8 cellular contexts compared by ENCODE assay signal in the genomic region with DNA sequence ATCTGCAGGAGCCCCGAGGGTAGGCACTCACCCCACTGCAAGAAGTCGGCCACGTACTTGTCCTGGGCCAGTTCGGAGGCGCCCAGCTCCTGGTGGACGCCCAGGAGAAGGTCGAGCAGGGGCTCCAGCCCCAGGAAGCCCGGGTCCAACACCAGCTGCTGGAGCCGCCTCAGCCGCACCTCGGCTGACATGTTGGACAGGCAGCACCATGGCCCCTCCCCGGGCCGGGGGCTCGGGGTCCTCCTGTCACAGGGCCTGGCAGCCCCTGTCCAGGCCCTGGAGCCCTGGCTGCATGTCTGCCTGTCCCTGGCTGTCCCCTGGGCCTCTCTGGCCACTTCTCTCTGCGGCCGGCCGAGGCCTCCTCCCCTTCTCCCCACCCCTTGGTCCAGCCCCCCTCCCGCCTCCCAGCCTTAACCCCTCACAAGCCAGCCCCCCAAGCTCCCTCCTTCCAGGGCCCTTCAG. TPM values are rescaled to one million over a fixed set of nuclear protein-coding genes. Genes with fewer than 3 reads are reported as not detected.
DNase-seq lines count a peak whose midpoint lies in the region; ATAC-seq and TF ChIP-seq lines count a peak whose summit lies in the region.

A gene with protein sequence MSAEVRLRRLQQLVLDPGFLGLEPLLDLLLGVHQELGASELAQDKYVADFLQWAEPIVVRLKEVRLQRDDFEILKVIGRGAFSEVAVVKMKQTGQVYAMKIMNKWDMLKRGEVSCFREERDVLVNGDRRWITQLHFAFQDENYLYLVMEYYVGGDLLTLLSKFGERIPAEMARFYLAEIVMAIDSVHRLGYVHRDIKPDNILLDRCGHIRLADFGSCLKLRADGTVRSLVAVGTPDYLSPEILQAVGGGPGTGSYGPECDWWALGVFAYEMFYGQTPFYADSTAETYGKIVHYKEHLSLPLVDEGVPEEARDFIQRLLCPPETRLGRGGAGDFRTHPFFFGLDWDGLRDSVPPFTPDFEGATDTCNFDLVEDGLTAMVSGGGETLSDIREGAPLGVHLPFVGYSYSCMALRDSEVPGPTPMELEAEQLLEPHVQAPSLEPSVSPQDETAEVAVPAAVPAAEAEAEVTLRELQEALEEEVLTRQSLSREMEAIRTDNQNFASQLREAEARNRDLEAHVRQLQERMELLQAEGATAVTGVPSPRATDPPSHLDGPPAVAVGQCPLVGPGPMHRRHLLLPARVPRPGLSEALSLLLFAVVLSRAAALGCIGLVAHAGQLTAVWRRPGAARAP (minus strand): TSS at position 329 of the 462 bp plus-strand sequence. CDS start 138 bp downstream, at position 191.

- peaks cover 14% of the 10 kb centered on the region for H3F3A ChIP-seq in SK-N-SH (replicated peaks; ENCODE audit: insufficient read depth)

- peaks cover 53% of the 10 kb centered on the region for H3K79me2 ChIP-seq in SK-N-SH (ENCODE audit: insufficient read depth)
- peaks cover 2% of the 10 kb centered on the region for H3K79me2 ChIP-seq in parathyroid adenoma

- in situ Hi-C loops in GM13977 (cut with MboI; ENCODE audit: low pct_unique_long_range_greater_than_20kb, low sequenced_read_pairs, unreplicated experiment): no loop called here

- H3K27ac ChIP-seq in CD8-positive, alpha-beta memory T cell (ENCODE audit: low read depth, low read length): no peak within 1 kb of the TSS
- H3K27ac ChIP-seq in SK-N-SH (ENCODE audit: low read depth in 2 of 2, low read length in 1 of 2): peak within 1 kb of the TSS; percentile 86 to 99
- H3K27ac ChIP-seq in parathyroid adenoma: peak within 1 kb of the TSS; percentile 39

- POLR2A ChIA-PET in CD8-positive, alpha-beta memory T cell (lab: Charles Lee): interaction anchor here (0.6 to 1.2 kb wide), 4 partner anchors 12 to 603 kb away, joined by 3 to 4 read pairs (median 4); a partner anchor contains a TSS
- POLR2A ChIA-PET in SK-N-SH (lab: Yijun Ruan, JAX): interaction anchor here (0.6 to 2.7 kb wide), 4 partner anchors 12 to 65 kb away, joined by 3 to 7 read pairs (median 4); no protein-coding TSS in a partner anchor

- peaks cover 5% of the 10 kb centered on the region for H3K27me3 ChIP-seq in CD8-positive, alpha-beta memory T cell (ENCODE audit: insufficient read depth, low read length, poor library complexity, severe bottlenecking)
- no peaks in the 10 kb centered on the region for H3K27me3 ChIP-seq in SK-N-SH (ENCODE audit: insufficient read depth)
- H3K27me3 ChIP-seq in parathyroid adenoma (ENCODE audit: control insufficient read depth, insufficient read depth, low read length): no peaks in the 10 kb centered on the region

- 0 out of 2 replicates have a peak, but pooled peaks cover 8% of the 10 kb centered on the region for H4K20me1 ChIP-seq in SK-N-SH (ENCODE audit: insufficient read depth)

- 29% methylated on average over 7 of the region's 18 CpGs for WGBS in SK-N-SH (ENCODE audit: low lambda C conversion rate)

- no peak for TF ChIP-seq RAD21 in SK-N-SH (IDR thresholded peaks at IDR 0.05; ENCODE audit: low read length)

- H3K9ac ChIP-seq in SK-N-SH (peak within 1 kb of the TSS; percentile 72), parathyroid adenoma (no peak within 1 kb of the TSS)

- TF ChIP-seq EP300 in SK-N-SH (IDR thresholded peaks at IDR 0.05; ENCODE audit: borderline replicate concordance in 1 of 2, low read depth in 1 of 2, low read length in 1 of 2): no peak

- no peaks in the 10 kb centered on the region for H3K9me2 ChIP-seq in SK-N-SH

- no peaks in the 10 kb centered on the region for H3K9me3 Mint-ChIP-seq in CD8-positive, alpha-beta memory T cell

- H3K4me3 ChIP-seq in CD8-positive, alpha-beta memory T cell (ENCODE audit: low read length): no peak within 1 kb of the TSS
- H3K4me3 ChIP-seq in SK-N-SH (ENCODE audit: low read depth in 2 of 2, low read length in 1 of 2) (peak within 1 kb of the TSS; percentile 47 to 54), fibroblast of villous mesenchyme (ENCODE audit: low read depth, low read length) (peak within 1 kb of the TSS; percentile 71), parathyroid adenoma (ENCODE audit: low read depth, low read length) (no peak within 1 kb of the TSS)

- H3K4me3 Mint-ChIP-seq in CD8-positive, alpha-beta memory T cell: no peak within 1 kb of the TSS

- H3K36me3 Mint-ChIP-seq in CD8-positive, alpha-beta memory T cell: peaks cover 0 to 34% (median 8%) of the 10 kb centered on the region in 3 donors

- peaks cover 18 to 24% (median 18%) of the 10 kb centered on the region in 3 donors for H3K4me1 Mint-ChIP-seq in CD8-positive, alpha-beta memory T cell

- H2AFZ ChIP-seq in SK-N-SH (ENCODE audit: low read depth) (no peak within 1 kb of the TSS), parathyroid adenoma (no peak within 1 kb of the TSS)

- no peak for ATAC-seq in HG02759 (IDR thresholded peaks at IDR 0.05; ENCODE audit: unreplicated experiment)

- peak within 1 kb of the TSS; percentile 90 for H3K4me2 ChIP-seq in SK-N-SH
- no peak within 1 kb of the TSS for H3K4me2 ChIP-seq in parathyroid adenoma (ENCODE audit: low read length)

- TF ChIP-seq CTCF in SK-N-SH (IDR thresholded peaks at IDR 0.05) (no peak), fibroblast of villous mesenchyme (IDR thresholded peaks at IDR 0.05; ENCODE audit: insufficient read depth, low read depth, low read length) (no peak), parathyroid adenoma (IDR thresholded peaks at IDR 0.05) (no peak), GM13977 (IDR thresholded peaks at IDR 0.05; ENCODE audit: extremely low read depth, insufficient read depth, missing control alignments) (no peak)

- DNase-seq in CD8-positive, alpha-beta memory T cell: no peak
- peak; percentile 78 for DNase-seq in SK-N-SH
- DNase-seq in fibroblast of villous mesenchyme (ENCODE audit: low read depth): no peak
- DNase-seq in RKO (ENCODE audit: low spot score): no peak
- DNase-seq in NOMO-1 treated with dmso at 0.1 percent for 144 hours (lab: John Stamatoyannopoulos, UW; ENCODE audit: unreplicated experiment): no peak
- no peak for DNase-seq in GM13977 (ENCODE audit: low spot score)

- H3K27ac Mint-ChIP-seq in CD8-positive, alpha-beta memory T cell: no peak within 1 kb of the TSS

- H3K27me3 Mint-ChIP-seq in CD8-positive, alpha-beta memory T cell: peaks cover 8 to 21% of the 10 kb centered on the region in 2 donors

- CTCF ChIA-PET in CD8-positive, alpha-beta memory T cell (lab: Charles Lee): interaction anchor here (0.6 to 1.1 kb wide), 2 partner anchors 13 to 35 kb away, joined by 3 to 5 read pairs; no protein-coding TSS in a partner anchor
- CTCF ChIA-PET in SK-N-SH (lab: Yijun Ruan, JAX): interaction anchor here (1.0 to 5.1 kb wide), 7 partner anchors 9 to 614 kb away, joined by 3 to 27 read pairs (median 7); a partner anchor contains a TSS

- H3K36me3 ChIP-seq in CD8-positive, alpha-beta memory T cell (ENCODE audit: insufficient read depth, low read length): no peaks in the 10 kb centered on the region
- H3K36me3 ChIP-seq in SK-N-SH (replicated peaks in 1 of 2; ENCODE audit: control insufficient read depth in 1 of 2, insufficient read depth in 2 of 2, low read length in 1 of 2) (peaks cover 15 to 52% of the 10 kb centered on the region in 2 experiments), parathyroid adenoma (ENCODE audit: control insufficient read depth, insufficient read depth, low read length) (no peaks in the 10 kb centered on the region)

- no peaks in the 10 kb centered on the region for H3K9me3 ChIP-seq in CD8-positive, alpha-beta memory T cell (ENCODE audit: low read length)
- H3K9me3 ChIP-seq in SK-N-SH (no peaks in the 10 kb centered on the region), parathyroid adenoma (ENCODE audit: control insufficient read depth, low read length) (no peaks in the 10 kb centered on the region)

- H3K4me1 ChIP-seq in CD8-positive, alpha-beta memory T cell (ENCODE audit: insufficient read depth, low read length): peaks cover 20% of the 10 kb centered on the region
- peaks cover 22 to 30% of the 10 kb centered on the region in 2 experiments; a peak in 3 of 4 replicates for H3K4me1 ChIP-seq in SK-N-SH (ENCODE audit: control insufficient read depth in 1 of 2, insufficient read depth in 2 of 2, low read depth in 1 of 2, low read length in 1 of 2)
- H3K4me1 ChIP-seq in parathyroid adenoma: peaks cover 10% of the 10 kb centered on the region

TF ChIP-seq in SK-N-SH, 30 proteins besides CTCF, POLR2A, EP300 and RAD21:
- TF ChIP-seq JUND (IDR thresholded peaks at IDR 0.05) (no peak), NRF1 (IDR thresholded peaks at IDR 0.05; ENCODE audit: low read depth, low read length) (no peak), EZH2phosphoT487 (IDR thresholded peaks at IDR 0.05; ENCODE audit: borderline replicate concordance, low read depth) (no peak), TAF1 (IDR thresholded peaks at IDR 0.05; ENCODE audit: borderline replicate concordance, low read depth, low read length) (0 out of 2 replicates have a peak, but pooled peaks have one; percentile 12), POLR2AphosphoS5 (IDR thresholded peaks at IDR 0.05; ENCODE audit: low read depth, low read length) (peak; percentile 46; the same call in 1 of the 2 replicates)
- TF ChIP-seq, protein P1, sequence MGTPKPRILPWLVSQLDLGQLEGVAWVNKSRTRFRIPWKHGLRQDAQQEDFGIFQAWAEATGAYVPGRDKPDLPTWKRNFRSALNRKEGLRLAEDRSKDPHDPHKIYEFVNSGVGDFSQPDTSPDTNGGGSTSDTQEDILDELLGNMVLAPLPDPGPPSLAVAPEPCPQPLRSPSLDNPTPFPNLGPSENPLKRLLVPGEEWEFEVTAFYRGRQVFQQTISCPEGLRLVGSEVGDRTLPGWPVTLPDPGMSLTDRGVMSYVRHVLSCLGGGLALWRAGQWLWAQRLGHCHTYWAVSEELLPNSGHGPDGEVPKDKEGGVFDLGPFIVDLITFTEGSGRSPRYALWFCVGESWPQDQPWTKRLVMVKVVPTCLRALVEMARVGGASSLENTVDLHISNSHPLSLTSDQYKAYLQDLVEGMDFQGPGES (IDR thresholded peaks at IDR 0.05; ENCODE audit: low read depth, low read length): no peak

RNA-seq across cellular contexts. Expression of the gene that starts here (rescaled TPM):
- total RNA-seq in CD8-positive, alpha-beta memory T cell: 10 to 100 TPM; 27.1 to 28.2 TPM
- 1.6 TPM for polyA plus RNA-seq in CD8-positive, alpha-beta memory T cell
- polyA plus RNA-seq in SK-N-SH (2012; rRNA removed): 86.4 and 92.2 TPM in 2 replicates
- 37.4 and 40.6 TPM in 2 replicates for polyA plus RNA-seq in SK-N-SH (2012; cell fraction: cytosol; rRNA removed)
- 481 and 556 TPM in 2 replicates for polyA plus RNA-seq in SK-N-SH (2012; cell fraction: nucleus; rRNA removed)
- 46.4 and 53.1 TPM in 2 replicates for total RNA-seq in fibroblast of villous mesenchyme

Comparison
In these comparisons a context has a peak if more than half of its experiments do, and no peak if none do; other contexts are left out.
1. RNA of the gene that starts here (polyA plus RNA-seq): 37.4 to 556 TPM in SK-N-SH; 1.6 TPM in CD8-positive, alpha-beta memory T cell (single experiment); every median in the first group is over 10 times any median in the second.
2. H3K4me3 ChIP-seq: peak in SK-N-SH (2 of 2) and fibroblast of villous mesenchyme (single experiment); none in CD8-positive, alpha-beta memory T cell (single experiment) and parathyroid adenoma (single experiment).